17 cellular contexts compared by ENCODE assay signal in the genomic region with DNA sequence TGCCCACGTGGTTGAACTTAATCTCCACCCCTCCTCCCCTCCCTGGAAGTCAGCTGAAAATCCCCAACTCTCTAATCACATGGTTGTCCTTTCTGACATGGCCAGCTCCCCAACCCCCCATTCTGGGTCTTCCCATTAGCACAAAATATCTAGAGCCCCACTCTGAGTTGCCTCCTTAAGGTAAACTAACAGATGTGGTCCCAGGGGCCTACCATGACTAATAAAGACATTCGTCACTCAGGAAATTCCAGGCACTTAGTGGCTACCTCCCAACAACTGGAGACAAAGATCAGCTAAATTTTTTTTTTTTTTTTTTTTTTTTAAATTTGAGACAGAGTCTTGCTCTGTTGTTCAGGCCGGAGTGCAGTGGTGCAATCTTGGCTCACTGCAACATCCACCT.
"Had no signal": no experiment of that assay in that cellular context is flagged by ENCODE, and none has a peak within 500 bp of the region (broad histone marks: within the 10 kb centered on the region; RNA-seq: fewer than 3 reads in every experiment).

No MANE protein-coding gene starts in this region.

- H3K4me1 ChIP-seq: transverse colon had no signal

- H3K27ac Mint-ChIP-seq: activated naive CD4-positive, alpha-beta T cell treated with anti-CD3 and anti-CD28 coated beads, Interleukin-2, amount 50 U/mL, for 24 hours; memory B cell; nephron; progenitor cell of endocrine pancreas had no signal

- H3K4me3 Mint-ChIP-seq: activated naive CD4-positive, alpha-beta T cell treated with anti-CD3 and anti-CD28 coated beads, Interleukin-2, amount 50 U/mL, for 24 hours; memory B cell; nephron had no signal

- H3K4me1 Mint-ChIP-seq: activated naive CD4-positive, alpha-beta T cell treated with anti-CD3 and anti-CD28 coated beads, Interleukin-2, amount 50 U/mL, for 24 hours; nephron had no signal

- DNase-seq: activated CD4-positive, alpha-beta T cell treated with anti-CD3 and anti-CD28 coated beads, Interleukin-2, amount 50 U/mL, for 4 hours; activated CD4-positive, CD25-positive, alpha-beta regulatory T cell treated with anti-CD3 and anti-CD28 coated beads, Interleukin-2, amount 50 U/mL, for 72 hours; activated effector memory CD4-positive, alpha-beta T cell treated with Interleukin-2 at 50 U/mL for 16 hours; activated T-cell treated with anti-CD3 and anti-CD28 coated beads, Interleukin-2, amount 50 U/mL, for 1 hour; amygdala; dorsolateral prefrontal cortex; heart right ventricle; occipital lobe; right cardiac atrium; stimulated activated naive CD4-positive, alpha-beta T cell; substantia nigra; transverse colon had no signal

- ATAC-seq: left lobe of liver, right cardiac atrium had no signal

- H3K27ac ChIP-seq: dorsolateral prefrontal cortex, heart right ventricle, transverse colon had no signal

- H3K27me3 ChIP-seq: dorsolateral prefrontal cortex, heart right ventricle, transverse colon had no signal

- H3K4me3 ChIP-seq: dorsolateral prefrontal cortex, heart right ventricle, transverse colon had no signal

- H3K27me3 Mint-ChIP-seq: activated naive CD4-positive, alpha-beta T cell treated with anti-CD3 and anti-CD28 coated beads, Interleukin-2, amount 50 U/mL, for 24 hours; memory B cell; progenitor cell of endocrine pancreas had no signal
